8 cellular contexts compared by ENCODE assay signal in the genomic region with DNA sequence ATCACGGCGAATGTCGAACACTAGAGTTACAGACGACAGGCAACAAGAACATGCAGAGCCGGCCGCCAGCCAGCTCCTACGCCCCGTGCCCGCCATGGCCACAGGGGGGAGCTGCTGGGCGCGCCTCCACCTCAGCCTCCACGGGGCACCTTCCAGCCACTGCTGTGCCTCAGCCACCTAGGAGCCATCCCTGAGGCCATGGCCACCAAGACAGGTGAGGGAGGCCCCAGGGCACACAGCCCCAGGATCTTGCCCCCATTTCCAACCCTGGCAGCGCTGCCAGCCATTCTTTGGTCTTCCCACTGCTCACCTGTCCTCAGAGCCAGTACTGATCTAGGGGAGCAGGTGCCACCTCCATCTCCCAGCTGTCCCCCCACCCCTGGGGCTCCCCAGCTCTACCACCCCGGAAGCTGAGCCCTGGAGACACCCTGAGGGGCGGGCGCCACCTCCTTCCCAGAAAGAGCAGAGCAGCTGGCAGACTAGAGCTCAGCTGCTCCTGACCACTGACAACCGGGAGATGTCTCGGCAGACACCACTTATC. TPM values are rescaled to one million over a fixed set of nuclear protein-coding genes. Genes with fewer than 3 reads are reported as not detected.
A peak's percentile ranks its signal among the peaks of the same experiment; 100 is the strongest.
DNase-seq lines count a peak whose midpoint lies in the region; ATAC-seq and TF ChIP-seq lines count a peak whose summit lies in the region.

No MANE protein-coding gene starts in this region.

- H3K9me3 ChIP-seq in transverse colon, result no peaks in the 10 kb centered on the region

- peaks cover 0 to 25% (median 12%) of the 10 kb centered on the region in 4 donors for H3K36me3 ChIP-seq in transverse colon

- in situ Hi-C loops in transverse colon (cut with MboI; ENCODE audit: low pct_ligation_motif_present in 1 of 4, low pct_unique_long_range_greater_than_20kb in 1 of 4, low sequenced_read_pairs in 3 of 4), result no loop called here

- TF ChIP-seq EP300 in transverse colon (IDR thresholded peaks at IDR 0.05; ENCODE audit: low read depth), result no peak

- H3K4me3 ChIP-seq in transverse colon, result no peak overlapping the region

- peak; percentile 78 for TF ChIP-seq CTCF in nephron progenitor cell (IDR thresholded peaks at IDR 0.05)
- peak; percentile 70 to 85 (median 78) for TF ChIP-seq CTCF in transverse colon (IDR thresholded peaks at IDR 0.05)

- H3K27ac Mint-ChIP-seq in nephron progenitor cell, result peak overlapping the region; percentile 36

- DNase-seq in NCI-H510A treated with DMSO at 0.1 percent for 48 hours (lab: John Stamatoyannopoulos, UW), result peak; percentile 34
- no peak for DNase-seq in NCI-H510A (lab: John Stamatoyannopoulos, UW)
- peak; percentile 30 for DNase-seq in NCI-H345 (lab: John Stamatoyannopoulos, UW)
- DNase-seq in activated CD8-positive, alpha-beta memory T cell treated with anti-CD3 and anti-CD28 coated beads for 48 hours (ENCODE audit: low read depth in 2 of 3, low spot score in 2 of 3), result peak in 2 of 3 experiments; percentile 43 to 48
- DNase-seq in epidermal melanocyte (ENCODE audit: insufficient read length, low spot score), result peak; percentile 66
- DNase-seq in nephron progenitor cell, result peak; percentile 75
- DNase-seq in transverse colon, result peak; percentile 65

- H3K36me3 Mint-ChIP-seq in nephron progenitor cell (ENCODE audit: low read depth), result peaks cover 13% of the 10 kb centered on the region

- H3K27me3 Mint-ChIP-seq in nephron progenitor cell (ENCODE audit: low read depth, poor library complexity), result no peaks in the 10 kb centered on the region

- H3K27ac ChIP-seq in transverse colon, result no peak overlapping the region

- no peaks in the 10 kb centered on the region for H3K27me3 ChIP-seq in transverse colon

- WGBS in transverse colon (ENCODE audit: low coverage in 1 of 2), 2 donors, result 43 to 45% methylated on average over 2 to 15 of the region's 18 CpGs

- H3K4me1 ChIP-seq in transverse colon, result no peaks in the 10 kb centered on the region

- peaks cover 7% of the 10 kb centered on the region for H3K4me1 Mint-ChIP-seq in nephron progenitor cell

- H3K9me3 Mint-ChIP-seq in nephron progenitor cell, result no peaks in the 10 kb centered on the region

- no peak overlapping the region for H3K4me3 Mint-ChIP-seq in nephron progenitor cell

- no peak for TF ChIP-seq POLR2A in transverse colon (IDR thresholded peaks at IDR 0.05)

- intact Hi-C loops in transverse colon (cut with DNase I; ENCODE audit: low total_unique reads), result no loop called here

- ATAC-seq in HG02870 (IDR thresholded peaks at IDR 0.05; ENCODE audit: unreplicated experiment), result no peak

RNA-seq across cellular contexts. Expression of a gene that starts 11.8 kb away (rescaled TPM):
- total RNA-seq in transverse colon, result 100 to 1,000 TPM in 1 of 4 donors, 10 to 100 TPM in 3; 53.8 to 130 (median 79.1) TPM

RNA-seq across cellular contexts. Expression of a gene that starts 11.9 kb away (rescaled TPM):
- 100 to 1,000 TPM in 1 of 4 donors, 10 to 100 TPM in 3; 56.4 to 135 (median 75.3) TPM for total RNA-seq in transverse colon

RNA-seq across cellular contexts. Expression of a gene that starts 30.1 kb away (rescaled TPM):
- total RNA-seq in transverse colon, result 100 to 1,000 TPM in 1 of 4 donors, 10 to 100 TPM in 1, 1 to 10 TPM in 2; 7.3 to 190 (median 11.4) TPM

RNA-seq across cellular contexts. Expression of a gene that starts 50.9 kb away (rescaled TPM):
- total RNA-seq in transverse colon, result 10 to 100 TPM; 15.2 to 86.4 (median 24.2) TPM

RNA-seq across cellular contexts. Expression of a gene that starts 54.1 kb away (rescaled TPM):
- 100 to 1,000 TPM in 1 of 4 donors, 10 to 100 TPM in 3; 55.4 to 110 (median 58.5) TPM for total RNA-seq in transverse colon
